ENCODE assay signal across 1 cellular context in the genomic region with DNA sequence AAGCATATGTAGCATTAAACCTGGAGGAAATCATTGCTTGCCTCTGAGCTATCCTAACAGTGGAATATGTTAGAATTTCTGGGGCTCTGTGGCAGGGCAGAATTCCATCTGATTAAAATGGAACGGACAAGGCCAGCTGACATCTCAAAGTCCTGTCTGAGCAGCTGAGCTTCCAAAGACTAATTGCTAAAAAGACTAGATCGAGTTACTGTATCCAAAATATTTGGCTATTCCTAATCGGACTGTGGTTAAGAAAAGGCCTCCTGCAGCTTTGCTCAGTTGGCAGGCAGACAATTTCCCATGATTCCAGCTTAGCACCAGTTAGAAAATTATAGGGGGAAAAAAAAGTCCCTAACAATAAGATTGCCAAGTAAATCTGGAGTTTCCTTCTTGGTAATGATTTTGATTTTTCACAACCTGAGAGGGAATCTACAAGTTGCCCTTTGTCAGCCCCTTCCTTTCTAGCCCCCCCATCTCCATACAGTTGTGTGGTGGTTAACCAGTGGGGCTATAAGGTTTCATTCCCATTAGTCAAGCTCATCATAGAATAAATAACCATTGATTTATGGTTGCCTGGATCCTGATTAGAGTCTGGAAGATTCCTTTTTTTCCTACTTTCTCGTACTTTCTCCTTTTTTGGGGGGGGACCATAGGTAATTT.
TF ChIP-seq lines count a peak whose summit lies in the region.

No MANE protein-coding gene starts in this region.

TF ChIP-seq in HepG2, 621 proteins besides CTCF, POLR2A, EP300 and RAD21:
- no peak for TF ChIP-seq ZNF605 (CRISPR knock-in tag; IDR thresholded peaks at IDR 0.05)
- TF ChIP-seq, protein P1, sequence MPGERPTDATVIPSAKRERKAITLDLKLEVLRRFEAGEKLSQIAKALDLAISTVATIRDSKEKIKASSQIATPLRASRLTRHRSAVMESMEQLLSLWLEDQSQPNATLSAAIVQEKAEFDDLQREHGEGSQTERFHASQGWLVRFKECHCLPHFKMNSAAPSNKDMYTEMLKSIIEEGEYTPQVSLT (CRISPR knock-in tag; IDR thresholded peaks at IDR 0.05; ENCODE audit: borderline replicate concordance, low read depth) = no peak
- TF ChIP-seq ZC3H13 (CRISPR knock-in tag; IDR thresholded peaks at IDR 0.05) = no peak
TF ChIP-seq in HepG2: peak in this region for 0.
